8 cellular contexts compared by ENCODE assay signal in the genomic region with DNA sequence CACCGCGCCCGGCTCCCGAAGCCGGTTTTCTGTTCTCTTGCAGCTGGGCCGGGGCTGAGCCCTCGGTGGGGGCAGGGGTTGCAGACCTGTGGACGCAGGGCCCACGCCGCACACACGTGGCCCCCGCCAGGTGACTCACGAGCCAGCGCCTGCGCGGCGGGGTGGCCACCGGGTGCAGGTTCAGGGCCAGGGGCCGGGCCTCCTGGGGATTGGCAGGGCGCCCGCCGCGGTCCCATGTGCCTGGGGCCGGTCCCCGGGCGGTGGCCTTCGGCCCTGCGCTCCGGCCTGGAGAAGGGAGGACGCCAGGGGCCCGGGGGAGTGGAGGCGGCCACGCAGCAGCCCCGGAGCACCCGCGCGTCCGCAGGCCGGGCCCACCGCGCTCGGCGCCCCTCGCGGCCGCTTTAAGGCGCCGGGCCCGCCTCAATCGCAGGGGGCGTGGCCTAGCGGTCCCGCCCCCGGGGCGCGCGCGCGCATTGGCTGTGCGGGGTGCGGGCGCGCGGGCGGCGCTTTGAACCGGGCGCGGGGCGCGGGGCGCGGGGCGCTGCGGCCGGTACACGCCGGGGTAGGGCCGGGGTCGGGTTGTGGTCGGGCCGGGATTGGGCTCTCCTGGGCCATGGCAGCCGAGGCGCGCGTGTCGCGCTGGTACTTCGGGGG. TPM values are rescaled to one million over a fixed set of nuclear protein-coding genes. Genes with fewer than 3 reads are reported as not detected.
DNase-seq lines count a peak whose midpoint lies in the region; TF ChIP-seq lines count a peak whose summit lies in the region.

A gene with protein sequence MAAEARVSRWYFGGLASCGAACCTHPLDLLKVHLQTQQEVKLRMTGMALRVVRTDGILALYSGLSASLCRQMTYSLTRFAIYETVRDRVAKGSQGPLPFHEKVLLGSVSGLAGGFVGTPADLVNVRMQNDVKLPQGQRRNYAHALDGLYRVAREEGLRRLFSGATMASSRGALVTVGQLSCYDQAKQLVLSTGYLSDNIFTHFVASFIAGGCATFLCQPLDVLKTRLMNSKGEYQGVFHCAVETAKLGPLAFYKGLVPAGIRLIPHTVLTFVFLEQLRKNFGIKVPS (plus strand): TSS at position 471 of the 654 bp plus-strand sequence. CDS start 143 bp downstream, at position 614.

- TF ChIP-seq POLR2A in thyroid gland (IDR thresholded peaks at IDR 0.05), result peak in 1 of 2 donors; percentile 53

- H3K9me3 ChIP-seq in SU-DHL-6 (ENCODE audit: insufficient read depth, low read length) (no peaks in the 10 kb centered on the region), cardiac muscle cell (ENCODE audit: low read depth) (no peaks in the 10 kb centered on the region), parathyroid adenoma (ENCODE audit: control insufficient read depth, low read length) (no peaks in the 10 kb centered on the region), thyroid gland (no peaks in the 10 kb centered on the region)

- H3K4me3 Mint-ChIP-seq in activated naive CD8-positive, alpha-beta T cell, result peak within 1 kb of the TSS; percentile 91

- intact Hi-C loops in thyroid gland (cut with DNase I), result loop anchor here (5.0 kb wide), 1 partner anchor 145 kb away; no protein-coding TSS in a partner anchor

- H3K27me3 ChIP-seq in H7 (ENCODE audit: control insufficient read depth, insufficient read depth, low read length) (peaks cover 1% of the 10 kb centered on the region; the same call in 1 of the 2 replicates), SU-DHL-6 (ENCODE audit: low read length) (no peaks in the 10 kb centered on the region), cardiac muscle cell (no peaks in the 10 kb centered on the region), parathyroid adenoma (ENCODE audit: control insufficient read depth, insufficient read depth, low read length) (no peaks in the 10 kb centered on the region), thyroid gland (no peaks in the 10 kb centered on the region)

- no peaks in the 10 kb centered on the region for H3K9me2 ChIP-seq in SU-DHL-6 (replicated peaks; ENCODE audit: insufficient read depth, low read length)

- no peaks in the 10 kb centered on the region for H4K20me1 ChIP-seq in SU-DHL-6 (ENCODE audit: low read depth, low read length)

- DNase-seq in Daoy (ENCODE audit: low read depth), result peak; percentile 91
- DNase-seq in H7, result peak; percentile 99
- peak; percentile 81 for DNase-seq in NAMALWA (ENCODE audit: low spot score)
- peak; percentile 79 to 88 for DNase-seq in cardiac muscle cell (ENCODE audit: low read depth in 1 of 2, low spot score in 1 of 2)
- peak; percentile 89 to 90 for DNase-seq in thyroid gland

- 0% methylated on average over 1 to 6 of the region's 89 CpGs for WGBS in thyroid gland, 2 donors

- H3K4me2 ChIP-seq in SU-DHL-6 (ENCODE audit: low read depth, low read length, poor library complexity, severe bottlenecking), result peak within 1 kb of the TSS; percentile 80
- H3K4me2 ChIP-seq in parathyroid adenoma (ENCODE audit: low read length), result peak within 1 kb of the TSS; percentile 93

- H3K27me3 Mint-ChIP-seq in activated naive CD8-positive, alpha-beta T cell, result no peaks in the 10 kb centered on the region

- H3K79me2 ChIP-seq in SU-DHL-6 (ENCODE audit: insufficient read depth, low read length) (peaks cover 27% of the 10 kb centered on the region), parathyroid adenoma (peaks cover 14% of the 10 kb centered on the region)

- H3K9ac ChIP-seq in SU-DHL-6 (ENCODE audit: low read length), result peak within 1 kb of the TSS; percentile 93
- peak within 1 kb of the TSS; percentile 91 for H3K9ac ChIP-seq in parathyroid adenoma

- H3K4me3 ChIP-seq in H7 (ENCODE audit: insufficient read depth, low read depth, low read length) (peak within 1 kb of the TSS; percentile 88), SU-DHL-6 (ENCODE audit: insufficient read depth, low read length, poor library complexity, severe bottlenecking) (peak within 1 kb of the TSS; percentile 86), cardiac muscle cell (peak within 1 kb of the TSS; percentile 89), parathyroid adenoma (ENCODE audit: low read depth, low read length) (peak within 1 kb of the TSS; percentile 81), thyroid gland (replicated peaks in 1 of 3) (peak within 1 kb of the TSS; percentile 42 to 78 (median 65))

- peak within 1 kb of the TSS; percentile 80 for H3K27ac Mint-ChIP-seq in activated naive CD8-positive, alpha-beta T cell

- peak within 1 kb of the TSS; percentile 55 for H3K27ac ChIP-seq in SU-DHL-6 (ENCODE audit: low read depth, low read length)
- H3K27ac ChIP-seq in cardiac muscle cell, result peak within 1 kb of the TSS; percentile 50
- peak within 1 kb of the TSS; percentile 96 for H3K27ac ChIP-seq in parathyroid adenoma
- peak within 1 kb of the TSS in 1 of 3 donors; percentile 59 for H3K27ac ChIP-seq in thyroid gland

- H3K9me3 Mint-ChIP-seq in activated naive CD8-positive, alpha-beta T cell (ENCODE audit: low read depth), result no peaks in the 10 kb centered on the region

- no peak for TF ChIP-seq CTCF in SU-DHL-6 (IDR thresholded peaks at IDR 0.05; ENCODE audit: insufficient read depth, low read length, poor library complexity, severe bottlenecking)
- TF ChIP-seq CTCF in cardiac muscle cell (IDR thresholded peaks at IDR 0.05; ENCODE audit: low read depth, low read length), result no peak
- no peak for TF ChIP-seq CTCF in parathyroid adenoma (IDR thresholded peaks at IDR 0.05)
- peak in 2 of 6 experiments; percentile 8 to 15 for TF ChIP-seq CTCF in thyroid gland (IDR thresholded peaks at IDR 0.05)

- no peaks in the 10 kb centered on the region for H3K36me3 Mint-ChIP-seq in activated naive CD8-positive, alpha-beta T cell

- H2AFZ ChIP-seq in SU-DHL-6 (ENCODE audit: low read depth, low read length, severe bottlenecking) (peak within 1 kb of the TSS; percentile 70), parathyroid adenoma (peak within 1 kb of the TSS; percentile 86)

- peaks cover 25% of the 10 kb centered on the region for H3F3A ChIP-seq in SU-DHL-6 (ENCODE audit: insufficient read depth)

- H3K36me3 ChIP-seq in H7 (replicated peaks; ENCODE audit: control insufficient read depth, insufficient read depth, low read length) (no peaks in the 10 kb centered on the region; the same call in none of the 2 replicates), SU-DHL-6 (ENCODE audit: low read length) (no peaks in the 10 kb centered on the region), cardiac muscle cell (peaks cover 9% of the 10 kb centered on the region), parathyroid adenoma (ENCODE audit: control insufficient read depth, insufficient read depth, low read length) (no peaks in the 10 kb centered on the region), thyroid gland (peaks cover 5 to 8% of the 10 kb centered on the region in 2 donors)

- H3K4me1 Mint-ChIP-seq in activated naive CD8-positive, alpha-beta T cell (ENCODE audit: low read depth), result peaks cover 10% of the 10 kb centered on the region

- H3K4me1 ChIP-seq in cardiac muscle cell (ENCODE audit: low read depth) (peaks cover 20% of the 10 kb centered on the region), parathyroid adenoma (peaks cover 30% of the 10 kb centered on the region), thyroid gland (peaks cover 23 to 27% of the 10 kb centered on the region in 2 donors)

RNA-seq across cellular contexts. Expression of the gene that starts here (rescaled TPM):
- total RNA-seq in Daoy (2014; rRNA removed; shearing (Covaris generic)), result 43.6 and 52.2 TPM in 2 replicates
- 50.6 and 56.7 TPM in 2 replicates for total RNA-seq in H7 (2014; rRNA removed; shearing (Covaris generic))
- total RNA-seq in cardiac muscle cell, result 29.3 and 38.5 TPM in 2 replicates
- 34.9 and 52.2 TPM in 2 replicates for polyA plus RNA-seq in cardiac muscle cell
- 10 to 100 TPM in 3 of 4 donors, 1 to 10 TPM in 1; 8.9 to 26.3 (median 20.8) TPM for total RNA-seq in thyroid gland
